Comparison of ENCODE assay signal across 1 cellular context in genomic region chr2:101766871-101767739, GRCh38.
TF ChIP-seq lines count a peak whose summit lies in the region.

No MANE protein-coding gene starts in this region.

TF ChIP-seq in HepG2, 621 proteins besides CTCF, POLR2A, EP300 and RAD21 (continued from another document and continues in another):
- peak; percentile 11; the same call in 1 of the 2 replicates for TF ChIP-seq ZNF281 (CRISPR knock-in tag; IDR thresholded peaks at IDR 0.05; ENCODE audit: borderline replicate concordance)
- no peak for TF ChIP-seq ZNF280B (CRISPR knock-in tag; IDR thresholded peaks at IDR 0.05; ENCODE audit: borderline replicate concordance)
- TF ChIP-seq TMF1 (CRISPR knock-in tag; IDR thresholded peaks at IDR 0.05; ENCODE audit: low read depth), result no peak
- peak; percentile 75; the same call in 1 of the 2 replicates for TF ChIP-seq SNAI1 (CRISPR knock-in tag; IDR thresholded peaks at IDR 0.05; ENCODE audit: borderline replicate concordance)
- TF ChIP-seq ISL2 (CRISPR knock-in tag; IDR thresholded peaks at IDR 0.05), result peak; percentile 94
- TF ChIP-seq LCORL (IDR thresholded peaks at IDR 0.05), result peak; percentile 55; the same call in 1 of the 2 replicates
- peak; percentile 58; the same call in 1 of the 2 replicates for TF ChIP-seq LCORL (CRISPR knock-in tag; IDR thresholded peaks at IDR 0.05)
- no peak for TF ChIP-seq PAF1 (CRISPR knock-in tag; IDR thresholded peaks at IDR 0.05)
- no peak for TF ChIP-seq ZFP82 (CRISPR knock-in tag; IDR thresholded peaks at IDR 0.05; ENCODE audit: borderline replicate concordance)
- TF ChIP-seq HNF1B (CRISPR knock-in tag; IDR thresholded peaks at IDR 0.05), result peak; percentile 36; the same call in 1 of the 2 replicates
- TF ChIP-seq RNF2 (conservative IDR thresholded peaks at IDR 0.05; ENCODE audit: low read depth), result no peak
- TF ChIP-seq TBX2 (CRISPR knock-in tag; IDR thresholded peaks at IDR 0.05; ENCODE audit: borderline replicate concordance), result peak; percentile 100
- TF ChIP-seq SAFB2 (CRISPR knock-in tag; IDR thresholded peaks at IDR 0.05; ENCODE audit: borderline replicate concordance, low read depth), result no peak
- TF ChIP-seq ARID2 (CRISPR knock-in tag; IDR thresholded peaks at IDR 0.05; ENCODE audit: borderline replicate concordance), result 0 out of 2 replicates have a peak, but pooled peaks have one; percentile 54
- TF ChIP-seq KLF11 (CRISPR knock-in tag; IDR thresholded peaks at IDR 0.05), result 0 out of 2 replicates have a peak, but pooled peaks have one; percentile 65
- TF ChIP-seq ATF4 (CRISPR knock-in tag; IDR thresholded peaks at IDR 0.05), result peak in 1 of 2 experiments; percentile 48; a peak in 1 of 4 replicates
- no peak for TF ChIP-seq CBX5 (CRISPR knock-in tag; IDR thresholded peaks at IDR 0.05; ENCODE audit: borderline replicate concordance)
- TF ChIP-seq ZNF710 (CRISPR knock-in tag; IDR thresholded peaks at IDR 0.05; ENCODE audit: borderline replicate concordance), result peak; percentile 89
- no peak for TF ChIP-seq USF2 (IDR thresholded peaks at IDR 0.05; ENCODE audit: low read depth, low read length)
- TF ChIP-seq USF2 (CRISPR knock-in tag; IDR thresholded peaks at IDR 0.05; ENCODE audit: borderline replicate concordance), result no peak
- no peak for TF ChIP-seq TRAFD1 (CRISPR knock-in tag; IDR thresholded peaks at IDR 0.05; ENCODE audit: borderline replicate concordance)
- TF ChIP-seq STAG1 (CRISPR knock-in tag; IDR thresholded peaks at IDR 0.05), result peak; percentile 39; the same call in 1 of the 2 replicates
- TF ChIP-seq TCF12 (IDR thresholded peaks at IDR 0.05), result no peak
- 0 out of 2 replicates have a peak, but pooled peaks have one; percentile 56 for TF ChIP-seq TCF12 (CRISPR knock-in tag; IDR thresholded peaks at IDR 0.05)
- 0 out of 2 replicates have a peak, but pooled peaks have one; percentile 32 for TF ChIP-seq RBFOX2 (IDR thresholded peaks at IDR 0.05; ENCODE audit: low read depth, low read length)
- peak; percentile 56 for TF ChIP-seq ELF3 (CRISPR knock-in tag; IDR thresholded peaks at IDR 0.05)
- TF ChIP-seq ZNF331 (CRISPR knock-in tag; IDR thresholded peaks at IDR 0.05), result peak; percentile 42; the same call in 1 of the 2 replicates
- no peak for TF ChIP-seq GPBP1L1 (CRISPR knock-in tag; IDR thresholded peaks at IDR 0.05)
- peak; percentile 64; the same call in 1 of the 2 replicates for TF ChIP-seq ZNF362 (CRISPR knock-in tag; IDR thresholded peaks at IDR 0.05; ENCODE audit: borderline replicate concordance)
- peak; percentile 66 for TF ChIP-seq ZMYM4 (CRISPR knock-in tag; IDR thresholded peaks at IDR 0.05)
- TF ChIP-seq RAD51 (IDR thresholded peaks at IDR 0.05; ENCODE audit: borderline replicate concordance), result no peak
- TF ChIP-seq ZNF556 (CRISPR knock-in tag; IDR thresholded peaks at IDR 0.05; ENCODE audit: borderline replicate concordance), result 0 out of 2 replicates have a peak, but pooled peaks have one; percentile 58
- TF ChIP-seq CHD4 (IDR thresholded peaks at IDR 0.05; ENCODE audit: borderline replicate concordance, low read length), result peak; percentile 67; the same call in 1 of the 2 replicates
- 0 out of 2 replicates have a peak, but pooled peaks have one; percentile 42 for TF ChIP-seq ZNF343 (CRISPR knock-in tag; IDR thresholded peaks at IDR 0.05)
- no peak for TF ChIP-seq SALL2 (CRISPR knock-in tag; IDR thresholded peaks at IDR 0.05)
- peak; percentile 45; the same call in 1 of the 2 replicates for TF ChIP-seq POLR2AphosphoS5 (IDR thresholded peaks at IDR 0.05; ENCODE audit: low read depth, low read length)
- no peak for TF ChIP-seq ZNF24 (IDR thresholded peaks at IDR 0.05)
- no peak for TF ChIP-seq EED (CRISPR knock-in tag; IDR thresholded peaks at IDR 0.05)
- no peak for TF ChIP-seq ADNP (CRISPR knock-in tag; IDR thresholded peaks at IDR 0.05)
- no peak for TF ChIP-seq PRMT3 (CRISPR knock-in tag; IDR thresholded peaks at IDR 0.05; ENCODE audit: borderline replicate concordance, low read depth)
- peak; percentile 62; the same call in 1 of the 2 replicates for TF ChIP-seq PPARG (CRISPR knock-in tag; conservative IDR thresholded peaks at IDR 0.05)
- TF ChIP-seq ZNF576 (CRISPR knock-in tag; IDR thresholded peaks at IDR 0.05), result no peak
- TF ChIP-seq BORCS8-MEF2B (CRISPR knock-in tag; IDR thresholded peaks at IDR 0.05), result no peak
